8 cellular contexts compared by ENCODE assay signal in genomic region chr2:27663160-27663462, GRCh38. TPM values are rescaled to one million over a fixed set of nuclear protein-coding genes. Genes with fewer than 3 reads are reported as not detected.
A peak's percentile ranks its signal among the peaks of the same experiment; 100 is the strongest.
DNase-seq lines count a peak whose midpoint lies in the region; ATAC-seq and TF ChIP-seq lines count a peak whose summit lies in the region.

No MANE protein-coding gene starts in this region.

- DNase-seq in Right ventricle myocardium inferior (ENCODE audit: missing footprints) (peak; percentile 90), cardiac septum (ENCODE audit: low spot score) (no peak), PC-3 (no peak), epithelial cell of esophagus (ENCODE audit: low read depth) (no peak), neuronal stem cell (ENCODE audit: low spot score) (no peak), NOMO-1 treated with DMSO at 0.1 percent for 48 hours (lab: John Stamatoyannopoulos, UW; ENCODE audit: unreplicated experiment) (no peak), amniotic stem cell (lab: John Stamatoyannopoulos, UW) (no peak)
- DNase-seq in activated CD8-positive, alpha-beta memory T cell treated with anti-CD3 and anti-CD28 coated beads for 24 hours, result no peak

- H3K4ac ChIP-seq in neuronal stem cell (ENCODE audit: low read length), result no peak overlapping the region

- ATAC-seq in Right ventricle myocardium inferior (peak; percentile 88), PC-3 (peak; percentile 79)

- BruUV-seq in PC-3 (replicated peaks; lab: Mats Ljungman, UMichigan), result TSS peak; percentile 69

- H3K27me3 ChIP-seq in PC-3 (ENCODE audit: low read length) (no peaks in the 10 kb centered on the region), neuronal stem cell (ENCODE audit: control insufficient read depth in 3 of 3, insufficient read depth in 3 of 3, low read depth in 1 of 3, low read length in 3 of 3) (no peaks in the 10 kb centered on the region)

- no CpG with 5 or more reads among the region's 16 CpGs for WGBS in neuronal stem cell (ENCODE audit: extremely low coverage in 2 of 2, insufficient read length in 2 of 2, insufficient replicate concordance in 1 of 2), 2 donors

- CTCF ChIA-PET in PC-3 (lab: Charles Lee), result interaction anchor here (0.7 kb wide), 1 partner anchor 16 kb away, joined by 4 read pairs; no protein-coding TSS in a partner anchor

- POLR2A ChIA-PET in PC-3 (lab: Charles Lee; ENCODE audit: unreplicated experiment), result no interaction called here

- H2BK5ac ChIP-seq in neuronal stem cell (ENCODE audit: low read length), result peak overlapping the region; percentile 0

- H2BK120ac ChIP-seq in neuronal stem cell (ENCODE audit: low read depth, low read length), result no peak overlapping the region

- H2AFZ ChIP-seq in PC-3 (ENCODE audit: low read length) (peak overlapping the region; percentile 91), neuronal stem cell (ENCODE audit: low read length) (peak overlapping the region; percentile 82)

- H4K20me1 ChIP-seq in PC-3 (ENCODE audit: low read length), result no peaks in the 10 kb centered on the region

- H3K79me1 ChIP-seq in neuronal stem cell (ENCODE audit: low read depth, low read length), result peaks cover 4% of the 10 kb centered on the region

- H3K4me3 ChIP-seq in PC-3 (ENCODE audit: low read length) (peak overlapping the region; percentile 95), epithelial cell of esophagus (ENCODE audit: low read length) (peak overlapping the region; percentile 95), neuronal stem cell (ENCODE audit: low read length in 2 of 2) (peak overlapping the region; percentile 82 to 88)

- peak overlapping the region; percentile 89 for H3K18ac ChIP-seq in neuronal stem cell (ENCODE audit: low read length)

- H3K9ac ChIP-seq in PC-3 (ENCODE audit: low read length) (peak overlapping the region; percentile 82), neuronal stem cell (ENCODE audit: low read depth, low read length, poor library complexity) (peak overlapping the region; percentile 87)

- H3K27ac ChIP-seq in PC-3 (ENCODE audit: low read length), result peak overlapping the region; percentile 71
- H3K27ac ChIP-seq in neuronal stem cell (replicated peaks; ENCODE audit: low read length), result peak overlapping the region; percentile 47

- TF ChIP-seq CTCF in PC-3 (conservative IDR thresholded peaks at IDR 0.05; ENCODE audit: low read depth, low read length) (no peak), epithelial cell of esophagus (IDR thresholded peaks at IDR 0.05; ENCODE audit: insufficient read depth, low read depth, low read length, missing control alignments) (no peak)

- H3K79me2 ChIP-seq in PC-3 (ENCODE audit: low read length), result peaks cover 58% of the 10 kb centered on the region

- H3F3A ChIP-seq in PC-3 (ENCODE audit: low read length, unreplicated experiment), result no peaks in the 10 kb centered on the region

- H3K4me2 ChIP-seq in PC-3 (ENCODE audit: low read length) (peak overlapping the region; percentile 98), neuronal stem cell (ENCODE audit: insufficient read depth, low read length, poor library complexity, severe bottlenecking) (peak overlapping the region; percentile 99)

- intact Hi-C loops in Right ventricle myocardium inferior (cut with DNase I) (no loop called here), cardiac septum (cut with DNase I) (loop anchor here (5.0 to 10.0 kb wide), 2 partner anchors 36 to 258 kb away; partner anchors contain the start of genes CCDC121, GPN1 and PPM1G), PC-3 (cut with micrococcal nuclease) (no loop called here)

- no peak overlapping the region for H4K8ac ChIP-seq in neuronal stem cell (ENCODE audit: low read depth, low read length)

- H2AK5ac ChIP-seq in neuronal stem cell (ENCODE audit: low read depth, low read length), result no peak overlapping the region

- H3K4me1 ChIP-seq in PC-3 (ENCODE audit: insufficient read depth, low read length) (peaks cover 36% of the 10 kb centered on the region), neuronal stem cell (ENCODE audit: control insufficient read depth in 2 of 2, insufficient read depth in 1 of 2, low read depth in 1 of 2, low read length in 2 of 2) (peaks cover 5 to 12% of the 10 kb centered on the region in 2 donors)

- no peak overlapping the region for H3K14ac ChIP-seq in neuronal stem cell (ENCODE audit: low read length)

- no peak overlapping the region for H4K91ac ChIP-seq in neuronal stem cell (ENCODE audit: low read depth, low read length, poor library complexity)

- no peaks in the 10 kb centered on the region for H3K9me2 ChIP-seq in PC-3 (replicated peaks; ENCODE audit: low read length)

- no peak overlapping the region for H2BK12ac ChIP-seq in neuronal stem cell (ENCODE audit: low read length)

- H3K23ac ChIP-seq in neuronal stem cell (ENCODE audit: low read depth, low read length, poor library complexity), result peak overlapping the region; percentile 17

- H3K36me3 ChIP-seq in PC-3 (ENCODE audit: low read depth, low read length) (peaks cover 26% of the 10 kb centered on the region), neuronal stem cell (replicated peaks in 1 of 2; ENCODE audit: control insufficient read depth in 2 of 2, insufficient read depth in 2 of 2, low read length in 2 of 2) (peaks cover 9 to 64% of the 10 kb centered on the region in 2 donors)

- H3K9me3 ChIP-seq in PC-3 (ENCODE audit: low read length), result no peaks in the 10 kb centered on the region
- no peaks in the 10 kb centered on the region for H3K9me3 ChIP-seq in neuronal stem cell (replicated peaks in 1 of 2; ENCODE audit: control insufficient read depth in 2 of 2, insufficient read depth in 1 of 2, low read depth in 1 of 2, low read length in 2 of 2)

- no peak overlapping the region for H2BK15ac ChIP-seq in neuronal stem cell (ENCODE audit: low read length)

RNA-seq across cellular contexts. Expression of gene SUPT7L, which starts 0.3 kb away (rescaled TPM):
- total RNA-seq in Right ventricle myocardium inferior (26.3 TPM), cardiac septum (25.4 TPM), PC-3 (2014; rRNA removed) (23.4 and 27.2 TPM in 2 replicates)
- 22.5 TPM for polyA plus RNA-seq in neuronal stem cell (2013, experiment 1 of 2)
- polyA plus RNA-seq in neuronal stem cell (2013, experiment 2 of 2), result 22.3 TPM

RNA-seq across cellular contexts. Expression of gene SLC4A1AP, which starts 0.6 kb away (rescaled TPM):
- total RNA-seq in Right ventricle myocardium inferior (20.6 TPM), cardiac septum (23.4 TPM), PC-3 (2014; rRNA removed) (29.1 and 30.3 TPM in 2 replicates)
- polyA plus RNA-seq in neuronal stem cell (2013, experiment 1 of 2), result 19.7 TPM
- 19.8 TPM for polyA plus RNA-seq in neuronal stem cell (2013, experiment 2 of 2)

RNA-seq across cellular contexts. Expression of gene GPN1, which starts 34.3 kb away (rescaled TPM):
- total RNA-seq in Right ventricle myocardium inferior (18.9 TPM), cardiac septum (17.8 TPM), PC-3 (2014; rRNA removed) (40.9 and 46.8 TPM in 2 replicates)
- polyA plus RNA-seq in neuronal stem cell (2013, experiment 1 of 2), result 42.3 TPM
- 41.7 TPM for polyA plus RNA-seq in neuronal stem cell (2013, experiment 2 of 2)

RNA-seq across cellular contexts. Expression of gene CCDC121, which starts 34.3 kb away (rescaled TPM):
- total RNA-seq in Right ventricle myocardium inferior (6.2 TPM), cardiac septum (3.5 TPM), PC-3 (2014; rRNA removed) (0.87 and 2.7 TPM in 2 replicates)
- polyA plus RNA-seq in neuronal stem cell (2013, experiment 1 of 2), result 5.6 TPM
- 4.8 TPM for polyA plus RNA-seq in neuronal stem cell (2013, experiment 2 of 2)
